In the genomic region with DNA sequence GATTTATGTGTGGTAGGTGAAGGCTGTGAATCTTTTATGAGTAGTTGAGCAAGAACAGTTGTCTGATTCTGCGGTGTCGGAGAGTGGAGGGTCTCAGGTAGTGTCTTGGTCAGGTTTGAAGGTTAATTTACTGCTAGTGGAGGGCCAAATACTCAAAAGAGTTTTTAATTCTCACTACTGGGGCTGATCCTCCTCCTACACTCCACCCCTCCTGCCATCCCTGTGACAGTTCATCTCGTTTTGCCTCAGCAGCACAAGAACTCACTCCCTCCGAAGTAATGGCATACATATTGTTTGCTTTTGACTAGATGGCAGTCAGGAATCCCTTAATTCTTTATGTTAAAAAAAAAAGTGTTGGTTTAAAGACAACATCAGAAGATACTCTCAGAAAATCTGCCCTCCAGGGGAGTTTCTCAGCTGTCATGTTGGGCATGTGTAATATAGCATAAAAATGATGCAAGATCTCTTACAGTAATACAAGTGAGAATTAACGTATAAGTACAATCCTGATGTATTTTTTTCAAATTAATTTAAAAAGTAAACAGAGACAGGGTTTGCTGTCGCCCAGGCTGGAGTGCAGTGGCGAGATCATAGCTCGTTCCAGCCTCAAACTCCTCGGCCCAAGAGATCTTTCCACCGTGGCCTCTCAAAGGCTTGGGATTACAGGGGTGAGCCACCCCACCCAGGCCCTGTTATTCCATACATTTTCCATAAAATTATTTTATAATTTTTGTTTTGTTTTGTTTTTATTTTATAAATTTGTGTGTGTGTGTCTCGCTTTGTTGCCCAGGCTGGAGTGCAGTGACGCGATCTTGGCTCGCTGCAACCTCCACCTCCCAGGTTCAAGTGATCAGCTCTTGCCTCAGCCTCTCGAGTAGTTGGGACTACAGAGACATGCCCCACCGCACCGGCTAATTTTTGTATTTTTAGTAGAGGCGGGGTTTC, we compare ENCODE assay signal across 8 cellular contexts. TPM values are rescaled to one million over a fixed set of nuclear protein-coding genes. Genes with fewer than 3 reads are reported as not detected.
DNase-seq lines count a peak whose midpoint lies in the region; ATAC-seq and TF ChIP-seq lines count a peak whose summit lies in the region.

No MANE protein-coding gene starts in this region.

- POLR2A ChIA-PET in activated naive CD8-positive, alpha-beta T cell treated with anti-CD3 and anti-CD28 coated beads, Interleukin-2, amount 10 ng/mL, durations not matched to agents 7 days and 5 days (lab: Charles Lee): no interaction called here

- H2BK120ac ChIP-seq in H9 (ENCODE audit: low read depth, low read length, poor library complexity, severe bottlenecking): no peak overlapping the region

- peak overlapping the region; percentile 98 for H3K4me3 Mint-ChIP-seq in H9
- peak overlapping the region; percentile 92 for H3K4me3 Mint-ChIP-seq in activated naive CD8-positive, alpha-beta T cell treated with anti-CD3 and anti-CD28 coated beads, Interleukin-2, amount 10 ng/mL, durations not matched to agents 7 days and 5 days

- H2AFZ ChIP-seq in ACC112 (ENCODE audit: low read length, unreplicated experiment) (peak overlapping the region; percentile 83), H9 (ENCODE audit: low read length) (no peak overlapping the region)

- no peak overlapping the region for H3K4ac ChIP-seq in H9 (ENCODE audit: low read depth, low read length)

- intact Hi-C loops in upper lobe of right lung (cut with DNase I): no loop called here

- H3K27me3 ChIP-seq in ACC112 (ENCODE audit: insufficient read depth, low read length): no peaks in the 10 kb centered on the region
- H3K27me3 ChIP-seq in H9 (ENCODE audit: insufficient read depth, low read length): no peaks in the 10 kb centered on the region
- H3K27me3 ChIP-seq in kidney epithelial cell (ENCODE audit: control insufficient read depth, insufficient read depth, low read length): no peaks in the 10 kb centered on the region
- H3K27me3 ChIP-seq in upper lobe of right lung: no peaks in the 10 kb centered on the region

- H3K14ac ChIP-seq in H9 (ENCODE audit: insufficient read depth, low read length): no peak overlapping the region

- TF ChIP-seq CTCF in H9 (conservative IDR thresholded peaks at IDR 0.05) (no peak), kidney epithelial cell (IDR thresholded peaks at IDR 0.05; ENCODE audit: insufficient read depth, low read length, poor library complexity, severe bottlenecking) (no peak), upper lobe of right lung (IDR thresholded peaks at IDR 0.05) (no peak)

- no peaks in the 10 kb centered on the region; the same call in 1 of the 2 replicates for H3K27me3 Mint-ChIP-seq in H9 (ENCODE audit: low read depth)
- H3K27me3 Mint-ChIP-seq in activated naive CD8-positive, alpha-beta T cell treated with anti-CD3 and anti-CD28 coated beads, Interleukin-2, amount 10 ng/mL, durations not matched to agents 7 days and 5 days: peaks cover 5% of the 10 kb centered on the region

- peak overlapping the region; percentile 98 for H3K4me3 ChIP-seq in ACC112 (ENCODE audit: low read depth, low read length)
- H3K4me3 ChIP-seq in kidney epithelial cell (ENCODE audit: low read depth, low read length): peak overlapping the region; percentile 88
- peak overlapping the region; percentile 80 for H3K4me3 ChIP-seq in upper lobe of right lung

- H3K56ac ChIP-seq in H9 (ENCODE audit: insufficient read length, low read depth, low read length): no peak overlapping the region

- H3K9me3 Mint-ChIP-seq in H9: no peaks in the 10 kb centered on the region
- no peaks in the 10 kb centered on the region for H3K9me3 Mint-ChIP-seq in activated naive CD8-positive, alpha-beta T cell treated with anti-CD3 and anti-CD28 coated beads, Interleukin-2, amount 10 ng/mL, durations not matched to agents 7 days and 5 days

- peak overlapping the region; percentile 99 for H3K4me2 ChIP-seq in H9 (ENCODE audit: insufficient read depth, insufficient read length, low read length)

- H3K79me2 ChIP-seq in ACC112 (ENCODE audit: control insufficient read depth, insufficient read depth, low read length, unreplicated experiment): peaks cover 59% of the 10 kb centered on the region
- H3K79me2 ChIP-seq in H9 (ENCODE audit: insufficient read depth, low read length): peaks cover 40% of the 10 kb centered on the region; the same call in 1 of the 2 replicates

- no peaks in the 10 kb centered on the region for H3K79me1 ChIP-seq in H9 (ENCODE audit: insufficient read depth, low read depth, low read length, poor library complexity, severe bottlenecking)

- H3K4me1 ChIP-seq in ACC112 (ENCODE audit: control insufficient read depth, insufficient read depth, low read length, unreplicated experiment) (peaks cover 18% of the 10 kb centered on the region), H9 (ENCODE audit: insufficient read depth, low read length) (no peaks in the 10 kb centered on the region; the same call in 1 of the 2 replicates), upper lobe of right lung (peaks cover 19% of the 10 kb centered on the region)

- H3K27ac ChIP-seq in ACC112 (ENCODE audit: low read depth, low read length) (peak overlapping the region; percentile 27; the same call in 1 of the 2 replicates), H9 (ENCODE audit: insufficient read length, low read depth, low read length) (no peak overlapping the region), upper lobe of right lung (peak overlapping the region; percentile 87)

- H2BK12ac ChIP-seq in H9 (ENCODE audit: insufficient read length, low read depth, low read length): no peak overlapping the region

- no peak overlapping the region for H2BK5ac ChIP-seq in H9 (ENCODE audit: insufficient read length, low read length)

- H3K9ac ChIP-seq in H9 (ENCODE audit: extremely low read depth, insufficient read length, low read length): peak overlapping the region; percentile 78

- H2BK20ac ChIP-seq in H9 (ENCODE audit: low read depth, low read length, poor library complexity, severe bottlenecking): no peak overlapping the region

- no peak overlapping the region for H2BK15ac ChIP-seq in H9 (ENCODE audit: low read depth, low read length)

- peaks cover 11% of the 10 kb centered on the region for H3K23me2 ChIP-seq in H9 (ENCODE audit: insufficient read length, low read depth, low read length, poor library complexity, severe bottlenecking)

- peak overlapping the region in 1 of 3 experiments; percentile 87; a peak in 1 of 7 replicates for H3K27ac Mint-ChIP-seq in H9
- H3K27ac Mint-ChIP-seq in activated naive CD8-positive, alpha-beta T cell treated with anti-CD3 and anti-CD28 coated beads, Interleukin-2, amount 10 ng/mL, durations not matched to agents 7 days and 5 days: peak overlapping the region; percentile 97

- H3K9me3 ChIP-seq in H9 (ENCODE audit: control insufficient read depth, low read depth, low read length) (no peaks in the 10 kb centered on the region), upper lobe of right lung (no peaks in the 10 kb centered on the region)

- no peak overlapping the region for H4K5ac ChIP-seq in H9 (ENCODE audit: insufficient read length, low read depth, low read length)

- no peak overlapping the region for H3T11ph ChIP-seq in H9 (ENCODE audit: low read length)

- H3K36me3 ChIP-seq in ACC112 (ENCODE audit: insufficient read depth, low read length) (peaks cover 6% of the 10 kb centered on the region; the same call in 1 of the 2 replicates), kidney epithelial cell (ENCODE audit: control insufficient read depth, insufficient read depth, low read length) (no peaks in the 10 kb centered on the region), upper lobe of right lung (no peaks in the 10 kb centered on the region)

- peaks cover 39 to 40% of the 10 kb centered on the region in 2 experiments for H3K4me1 Mint-ChIP-seq in H9
- H3K4me1 Mint-ChIP-seq in activated naive CD8-positive, alpha-beta T cell treated with anti-CD3 and anti-CD28 coated beads, Interleukin-2, amount 10 ng/mL, durations not matched to agents 7 days and 5 days: peaks cover 43% of the 10 kb centered on the region

- DNase-seq in H9: no peak
- no peak for DNase-seq in activated naive CD8-positive, alpha-beta T cell treated with anti-CD3 and anti-CD28 coated beads, Interleukin-2, amount 10 ng/mL, durations not matched to agents 7 days and 5 days
- no peak for DNase-seq in kidney epithelial cell (ENCODE audit: low read depth)
- DNase-seq in upper lobe of right lung: no peak
- DNase-seq in islet precursor cell: no peak

- no peaks in the 10 kb centered on the region for H4K20me1 ChIP-seq in H9 (ENCODE audit: control insufficient read depth, insufficient read depth, insufficient read length)

- peaks cover 0 to 3% (median 0%) of the 10 kb centered on the region in 3 experiments; a peak in 3 of 7 replicates for H3K36me3 Mint-ChIP-seq in H9 (ENCODE audit: insufficient read depth in 1 of 3, low read depth in 3 of 3)
- peaks cover 33% of the 10 kb centered on the region for H3K36me3 Mint-ChIP-seq in activated naive CD8-positive, alpha-beta T cell treated with anti-CD3 and anti-CD28 coated beads, Interleukin-2, amount 10 ng/mL, durations not matched to agents 7 days and 5 days

- WGBS in H9 (ENCODE audit: extremely low coverage, insufficient read length, low lambda C conversion rate): no CpG with 5 or more reads among the region's 18 CpGs

- no peak for ATAC-seq in activated naive CD8-positive, alpha-beta T cell treated with anti-CD3 and anti-CD28 coated beads, Interleukin-2, amount 10 ng/mL, durations not matched to agents 7 days and 5 days (ENCODE audit: low read depth)
- ATAC-seq in upper lobe of right lung (no peak), GM21529 (IDR thresholded peaks at IDR 0.05; ENCODE audit: unreplicated experiment) (no peak), HG03280 (IDR thresholded peaks at IDR 0.05; ENCODE audit: unreplicated experiment) (no peak)

- no peak overlapping the region for H4K91ac ChIP-seq in H9 (ENCODE audit: insufficient read length, low read depth, low read length)

- no peak overlapping the region for H3K23ac ChIP-seq in H9 (ENCODE audit: insufficient read length, low read depth, low read length)

- H4K8ac ChIP-seq in H9 (replicated peaks; ENCODE audit: insufficient read length, low read depth, low read length): no peak overlapping the region

- H2AK5ac ChIP-seq in H9 (ENCODE audit: insufficient read length, low read length): no peak overlapping the region

- no peak overlapping the region for H3K18ac ChIP-seq in H9 (ENCODE audit: insufficient read length, low read depth, low read length)

RNA-seq across cellular contexts. Expression of gene FAR1, which starts 1.3 kb away (rescaled TPM):
- total RNA-seq in H9 (2021) (72.5 and 77.0 TPM in 2 replicates), kidney epithelial cell (35.1 and 35.3 TPM in 2 replicates), upper lobe of right lung (59.7 TPM)
- total RNA-seq in activated naive CD8-positive, alpha-beta T cell treated with anti-CD3 and anti-CD28 coated beads, Interleukin-2, amount 10 ng/mL, durations not matched to agents 7 days and 5 days: 10 to 100 TPM; 48.9 to 49.7 TPM
